In the genomic region with DNA sequence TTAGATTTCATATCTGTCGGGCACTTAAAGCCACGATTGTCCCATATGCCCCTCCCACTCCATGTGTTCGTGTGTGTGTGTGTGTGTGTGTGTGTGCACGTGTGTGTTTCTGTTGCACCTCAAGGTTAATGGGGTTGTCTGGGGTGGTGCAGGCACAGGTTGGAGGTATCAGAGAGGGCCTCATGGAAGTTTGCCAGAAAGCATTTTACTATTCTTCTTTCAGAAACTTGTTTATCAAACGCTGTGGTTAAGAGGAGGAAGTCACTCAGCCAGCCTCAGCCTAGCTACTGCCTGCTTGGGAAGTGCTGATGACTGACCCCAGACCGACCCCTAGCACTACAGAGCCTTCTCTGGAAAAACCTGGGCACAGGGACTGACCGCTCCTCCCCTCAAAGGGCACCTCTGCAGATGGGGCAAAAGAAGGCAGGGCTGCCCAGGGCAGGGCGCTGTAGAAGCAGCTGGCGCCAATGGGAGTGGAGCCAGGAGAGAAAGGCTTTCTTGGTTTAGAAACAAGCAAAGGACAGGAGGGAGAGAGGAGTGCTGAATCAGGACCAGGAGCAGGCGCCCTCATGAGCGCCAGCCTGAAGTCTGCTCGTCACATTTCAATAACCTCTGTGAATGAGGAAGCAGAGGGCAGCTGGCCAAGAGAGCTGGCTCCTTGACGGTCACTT, we compare ENCODE assay signal across 8 cellular contexts. TPM values are rescaled to one million over a fixed set of nuclear protein-coding genes. Genes with fewer than 3 reads are reported as not detected.
DNase-seq lines count a peak whose midpoint lies in the region; ATAC-seq and TF ChIP-seq lines count a peak whose summit lies in the region.

No MANE protein-coding gene starts in this region.

- H3K9me2 ChIP-seq in GM23338 (ENCODE audit: insufficient read depth) = no peaks in the 10 kb centered on the region

- peak overlapping the region; percentile 74 to 98 (median 88) for H3K4me2 ChIP-seq in BLaER1 treated with 17β-estradiol and CSF1 and Interleukin-3, amounts not matched to agents 10 nM and 100 nM
- H3K4me2 ChIP-seq in GM23338 = no peak overlapping the region

- ATAC-seq in GM23338 (peak; percentile 4; the same call in 1 of the 3 replicates), GM19397 (IDR thresholded peaks at IDR 0.05; ENCODE audit: unreplicated experiment) (no peak)

- intact Hi-C loops in thyroid gland (cut with DNase I) = no loop called here

- no peaks in the 10 kb centered on the region for H4K20me1 ChIP-seq in BLaER1 treated with 17β-estradiol and CSF1 and Interleukin-3, amounts not matched to agents 10 nM and 100 nM
- H4K20me1 ChIP-seq in GM23338 (replicated peaks; ENCODE audit: insufficient read depth) = no peaks in the 10 kb centered on the region

- peak overlapping the region; percentile 55 to 90 (median 79) for H3K27ac ChIP-seq in BLaER1 treated with 17β-estradiol and CSF1 and Interleukin-3, amounts not matched to agents 10 nM and 100 nM
- H3K27ac ChIP-seq in GM23338 (ENCODE audit: low read depth) (no peak overlapping the region), endodermal cell (ENCODE audit: low read depth, low read length) (no peak overlapping the region), thyroid gland (peak overlapping the region in 2 of 3 donors; percentile 34 to 45)

- no peaks in the 10 kb centered on the region for H3K79me2 ChIP-seq in GM23338 (replicated peaks; ENCODE audit: insufficient read depth)

- H3K4me3 Mint-ChIP-seq in GM23338 = no peak overlapping the region; the same call in 2 of the 3 replicates
- no peak overlapping the region for H3K4me3 Mint-ChIP-seq in endodermal cell

- H3K27me3 Mint-ChIP-seq in GM23338 (ENCODE audit: insufficient read depth, low read depth, poor library complexity) (peaks cover 30% of the 10 kb centered on the region), endodermal cell (ENCODE audit: insufficient read depth) (peaks cover 34% of the 10 kb centered on the region)

- WGBS in endodermal cell (ENCODE audit: insufficient coverage in 1 of 2, insufficient read length in 1 of 2), 2 experiments = 83 to 94% methylated on average over 5 to 11 of the region's 13 CpGs
- 20 to 28% methylated on average over 12 to 13 of the region's 13 CpGs for WGBS in thyroid gland, 2 donors

- H3K4me1 Mint-ChIP-seq in GM23338 (peaks cover 54% of the 10 kb centered on the region), endodermal cell (peaks cover 49% of the 10 kb centered on the region)

- peaks cover 0 to 6% (median 0%) of the 10 kb centered on the region in 11 experiments; a peak in 1 of 22 replicates for H3K27me3 ChIP-seq in BLaER1 treated with 17β-estradiol and CSF1 and Interleukin-3, amounts not matched to agents 10 nM and 100 nM
- peaks cover 30% of the 10 kb centered on the region for H3K27me3 ChIP-seq in GM23338 (ENCODE audit: insufficient read depth)
- H3K27me3 ChIP-seq in endodermal cell (ENCODE audit: control insufficient read depth, insufficient read depth, low read length, poor library complexity, severe bottlenecking) = peaks cover 27% of the 10 kb centered on the region
- H3K27me3 ChIP-seq in thyroid gland = no peaks in the 10 kb centered on the region

- H3K36me3 Mint-ChIP-seq in GM23338 (ENCODE audit: low read depth) = no peaks in the 10 kb centered on the region; the same call in 2 of the 3 replicates
- no peaks in the 10 kb centered on the region for H3K36me3 Mint-ChIP-seq in endodermal cell (ENCODE audit: low read depth)

- no peaks in the 10 kb centered on the region for H3K9me3 ChIP-seq in BLaER1 treated with 17β-estradiol and CSF1 and Interleukin-3, amounts not matched to agents 10 nM and 100 nM (replicated peaks in 1 of 11)
- no peaks in the 10 kb centered on the region for H3K9me3 ChIP-seq in endodermal cell (ENCODE audit: control insufficient read depth, low read length)
- H3K9me3 ChIP-seq in thyroid gland = no peaks in the 10 kb centered on the region

- no peaks in the 10 kb centered on the region for H3K36me3 ChIP-seq in BLaER1 treated with 17β-estradiol and CSF1 and Interleukin-3, amounts not matched to agents 10 nM and 100 nM
- H3K36me3 ChIP-seq in GM23338 (ENCODE audit: insufficient read depth) (no peaks in the 10 kb centered on the region), endodermal cell (ENCODE audit: control insufficient read depth, insufficient read depth, low read length) (no peaks in the 10 kb centered on the region), thyroid gland (no peaks in the 10 kb centered on the region)

- peaks cover 45 to 55% (median 49%) of the 10 kb centered on the region in 10 experiments for H3K4me1 ChIP-seq in BLaER1 treated with 17β-estradiol and CSF1 and Interleukin-3, amounts not matched to agents 10 nM and 100 nM
- H3K4me1 ChIP-seq in GM23338 (ENCODE audit: insufficient read depth) (peaks cover 30% of the 10 kb centered on the region), endodermal cell (ENCODE audit: control insufficient read depth, insufficient read depth, low read length) (peaks cover 21% of the 10 kb centered on the region), thyroid gland (peaks cover 26 to 29% of the 10 kb centered on the region in 2 donors)

- peak overlapping the region; percentile 53 to 80 (median 69); a peak in 21 of 22 replicates for H3K9ac ChIP-seq in BLaER1 treated with 17β-estradiol and CSF1 and Interleukin-3, amounts not matched to agents 10 nM and 100 nM
- no peak overlapping the region for H3K9ac ChIP-seq in endodermal cell (ENCODE audit: extremely low read depth, low read length, poor library complexity, severe bottlenecking)

- no peak overlapping the region for H2AFZ ChIP-seq in GM23338

- peak overlapping the region in 6 of 10 experiments; percentile 32 to 57 (median 38); a peak in 8 of 20 replicates for H3K4me3 ChIP-seq in BLaER1 treated with 17β-estradiol and CSF1 and Interleukin-3, amounts not matched to agents 10 nM and 100 nM
- H3K4me3 ChIP-seq in GM23338 = no peak overlapping the region
- H3K4me3 ChIP-seq in endodermal cell (ENCODE audit: low read length) = no peak overlapping the region
- H3K4me3 ChIP-seq in thyroid gland (replicated peaks in 1 of 3) = no peak overlapping the region

- DNase-seq in GM23338 (ENCODE audit: low spot score) = no peak
- peak; percentile 16 for DNase-seq in T follicular helper cell (ENCODE audit: low read depth)
- DNase-seq in endodermal cell = peak; percentile 63
- DNase-seq in thyroid gland = peak; percentile 91 to 94
- no peak for DNase-seq in HuH-7 (ENCODE audit: low spot score)
- no peak for DNase-seq in SW480 (ENCODE audit: low spot score)

- H3K9me3 Mint-ChIP-seq in GM23338 (no peaks in the 10 kb centered on the region), endodermal cell (no peaks in the 10 kb centered on the region)

- TF ChIP-seq CTCF in GM23338 (conservative IDR thresholded peaks at IDR 0.05; ENCODE audit: low read depth in 2 of 2) (no peak), endodermal cell (conservative IDR thresholded peaks at IDR 0.05) (no peak), thyroid gland (IDR thresholded peaks at IDR 0.05) (no peak)

- H3K27ac Mint-ChIP-seq in GM23338 = no peak overlapping the region
- H3K27ac Mint-ChIP-seq in endodermal cell = no peak overlapping the region

- H3F3A ChIP-seq in GM23338 (replicated peaks; ENCODE audit: low read depth) = no peaks in the 10 kb centered on the region

- TF ChIP-seq POLR2A in thyroid gland (IDR thresholded peaks at IDR 0.05) = no peak

TF ChIP-seq in GM23338, 12 proteins besides CTCF, POLR2A, EP300 and RAD21 (continues in another document):
- TF ChIP-seq, protein P1, sequence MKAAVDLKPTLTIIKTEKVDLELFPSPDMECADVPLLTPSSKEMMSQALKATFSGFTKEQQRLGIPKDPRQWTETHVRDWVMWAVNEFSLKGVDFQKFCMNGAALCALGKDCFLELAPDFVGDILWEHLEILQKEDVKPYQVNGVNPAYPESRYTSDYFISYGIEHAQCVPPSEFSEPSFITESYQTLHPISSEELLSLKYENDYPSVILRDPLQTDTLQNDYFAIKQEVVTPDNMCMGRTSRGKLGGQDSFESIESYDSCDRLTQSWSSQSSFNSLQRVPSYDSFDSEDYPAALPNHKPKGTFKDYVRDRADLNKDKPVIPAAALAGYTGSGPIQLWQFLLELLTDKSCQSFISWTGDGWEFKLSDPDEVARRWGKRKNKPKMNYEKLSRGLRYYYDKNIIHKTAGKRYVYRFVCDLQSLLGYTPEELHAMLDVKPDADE (IDR thresholded peaks at IDR 0.05) = no peak
- TF ChIP-seq STAT1 (IDR thresholded peaks at IDR 0.05; ENCODE audit: unreplicated experiment) (no peak), ZNF331 (CRISPR knock-in tag; IDR thresholded peaks at IDR 0.05; ENCODE audit: low read depth) (no peak), POLR2AphosphoS5 (IDR thresholded peaks at IDR 0.05; ENCODE audit: low read depth) (no peak), EZH2 (IDR thresholded peaks at IDR 0.05; ENCODE audit: low read depth, unreplicated experiment) (no peak), NANOG (IDR thresholded peaks at IDR 0.05; ENCODE audit: borderline replicate concordance) (no peak)
- TF ChIP-seq, protein P2, sequence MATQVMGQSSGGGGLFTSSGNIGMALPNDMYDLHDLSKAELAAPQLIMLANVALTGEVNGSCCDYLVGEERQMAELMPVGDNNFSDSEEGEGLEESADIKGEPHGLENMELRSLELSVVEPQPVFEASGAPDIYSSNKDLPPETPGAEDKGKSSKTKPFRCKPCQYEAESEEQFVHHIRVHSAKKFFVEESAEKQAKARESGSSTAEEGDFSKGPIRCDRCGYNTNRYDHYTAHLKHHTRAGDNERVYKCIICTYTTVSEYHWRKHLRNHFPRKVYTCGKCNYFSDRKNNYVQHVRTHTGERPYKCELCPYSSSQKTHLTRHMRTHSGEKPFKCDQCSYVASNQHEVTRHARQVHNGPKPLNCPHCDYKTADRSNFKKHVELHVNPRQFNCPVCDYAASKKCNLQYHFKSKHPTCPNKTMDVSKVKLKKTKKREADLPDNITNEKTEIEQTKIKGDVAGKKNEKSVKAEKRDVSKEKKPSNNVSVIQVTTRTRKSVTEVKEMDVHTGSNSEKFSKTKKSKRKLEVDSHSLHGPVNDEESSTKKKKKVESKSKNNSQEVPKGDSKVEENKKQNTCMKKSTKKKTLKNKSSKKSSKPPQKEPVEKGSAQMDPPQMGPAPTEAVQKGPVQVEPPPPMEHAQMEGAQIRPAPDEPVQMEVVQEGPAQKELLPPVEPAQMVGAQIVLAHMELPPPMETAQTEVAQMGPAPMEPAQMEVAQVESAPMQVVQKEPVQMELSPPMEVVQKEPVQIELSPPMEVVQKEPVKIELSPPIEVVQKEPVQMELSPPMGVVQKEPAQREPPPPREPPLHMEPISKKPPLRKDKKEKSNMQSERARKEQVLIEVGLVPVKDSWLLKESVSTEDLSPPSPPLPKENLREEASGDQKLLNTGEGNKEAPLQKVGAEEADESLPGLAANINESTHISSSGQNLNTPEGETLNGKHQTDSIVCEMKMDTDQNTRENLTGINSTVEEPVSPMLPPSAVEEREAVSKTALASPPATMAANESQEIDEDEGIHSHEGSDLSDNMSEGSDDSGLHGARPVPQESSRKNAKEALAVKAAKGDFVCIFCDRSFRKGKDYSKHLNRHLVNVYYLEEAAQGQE (IDR thresholded peaks at IDR 0.05; ENCODE audit: unreplicated experiment) = no peak

RNA-seq across cellular contexts. Expression of a gene that starts 3.9 kb away (rescaled TPM):
- 0.17 and 0.35 TPM in 2 replicates for total RNA-seq in GM23338 (2014; rRNA removed; shearing (Covaris generic))
- 0.13 and 0.14 TPM in 2 replicates for polyA plus RNA-seq in GM23338 (2016; fragmentation: Nextera tagmentation; extraction: Ambion mirVana)
- total RNA-seq in endodermal cell (not detected), thyroid gland (under 1 TPM in 1 of 4 donors, not detected in 3; 0.13 TPM)
- 0.21 TPM for polyA plus RNA-seq in endodermal cell (2013, experiment 1 of 2)
- 0.12 TPM for polyA plus RNA-seq in endodermal cell (2013, experiment 2 of 2)

Comparison
In these comparisons a context has a peak if more than half of its experiments do, and no peak if none do; other contexts are left out.
1. H3K27ac ChIP-seq: peak in BLaER1 treated with 17β-estradiol and CSF1 and Interleukin-3, amounts not matched to agents 10 nM and 100 nM (11 of 11) and thyroid gland (2 of 3); none in GM23338 (single experiment) and endodermal cell (single experiment).
2. H3K4me3 ChIP-seq: peak in BLaER1 treated with 17β-estradiol and CSF1 and Interleukin-3, amounts not matched to agents 10 nM and 100 nM (6 of 10); none in GM23338 (single experiment), endodermal cell (single experiment) and thyroid gland (0 of 3).
3. DNase-seq: peak in T follicular helper cell (single experiment), endodermal cell (single experiment) and thyroid gland (2 of 2); none in GM23338 (single experiment), HuH-7 (single experiment) and SW480 (single experiment).